ENCODE assay signal across 1 cellular context in the genomic region with DNA sequence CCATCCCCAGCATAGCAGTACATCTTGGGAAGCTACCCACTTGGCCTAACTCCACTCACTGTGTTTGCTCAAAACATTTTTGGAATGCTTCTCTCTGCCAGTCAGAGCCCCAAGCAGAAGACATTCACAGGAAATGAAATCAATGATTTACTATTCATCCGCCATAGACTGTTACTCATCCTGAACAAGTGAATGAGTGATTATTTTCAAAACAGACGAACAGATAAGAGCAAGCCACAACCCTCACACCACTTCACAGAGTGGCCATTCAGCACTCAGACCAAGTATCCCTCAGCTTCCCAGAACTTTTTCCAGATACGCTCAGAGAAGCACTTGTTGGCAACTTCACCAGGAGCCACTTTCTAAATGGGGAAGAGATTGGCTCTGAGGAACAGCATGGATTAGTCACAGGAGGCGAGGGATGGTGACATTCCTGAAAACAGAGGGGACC.
A peak's percentile ranks its signal among the peaks of the same experiment; 100 is the strongest.
TF ChIP-seq lines count a peak whose summit lies in the region.

No MANE protein-coding gene starts in this region.

TF ChIP-seq in HepG2, 621 proteins besides CTCF, POLR2A, EP300 and RAD21 (continued from another document and continues in another):
- peak; percentile 39; the same call in 1 of the 2 replicates for TF ChIP-seq DMAP1 (CRISPR knock-in tag; IDR thresholded peaks at IDR 0.05)
- no peak for TF ChIP-seq GTF2F1 (IDR thresholded peaks at IDR 0.05; ENCODE audit: low read length)
- TF ChIP-seq ZNF556 (CRISPR knock-in tag; IDR thresholded peaks at IDR 0.05; ENCODE audit: borderline replicate concordance) = no peak
- TF ChIP-seq, protein P1, sequence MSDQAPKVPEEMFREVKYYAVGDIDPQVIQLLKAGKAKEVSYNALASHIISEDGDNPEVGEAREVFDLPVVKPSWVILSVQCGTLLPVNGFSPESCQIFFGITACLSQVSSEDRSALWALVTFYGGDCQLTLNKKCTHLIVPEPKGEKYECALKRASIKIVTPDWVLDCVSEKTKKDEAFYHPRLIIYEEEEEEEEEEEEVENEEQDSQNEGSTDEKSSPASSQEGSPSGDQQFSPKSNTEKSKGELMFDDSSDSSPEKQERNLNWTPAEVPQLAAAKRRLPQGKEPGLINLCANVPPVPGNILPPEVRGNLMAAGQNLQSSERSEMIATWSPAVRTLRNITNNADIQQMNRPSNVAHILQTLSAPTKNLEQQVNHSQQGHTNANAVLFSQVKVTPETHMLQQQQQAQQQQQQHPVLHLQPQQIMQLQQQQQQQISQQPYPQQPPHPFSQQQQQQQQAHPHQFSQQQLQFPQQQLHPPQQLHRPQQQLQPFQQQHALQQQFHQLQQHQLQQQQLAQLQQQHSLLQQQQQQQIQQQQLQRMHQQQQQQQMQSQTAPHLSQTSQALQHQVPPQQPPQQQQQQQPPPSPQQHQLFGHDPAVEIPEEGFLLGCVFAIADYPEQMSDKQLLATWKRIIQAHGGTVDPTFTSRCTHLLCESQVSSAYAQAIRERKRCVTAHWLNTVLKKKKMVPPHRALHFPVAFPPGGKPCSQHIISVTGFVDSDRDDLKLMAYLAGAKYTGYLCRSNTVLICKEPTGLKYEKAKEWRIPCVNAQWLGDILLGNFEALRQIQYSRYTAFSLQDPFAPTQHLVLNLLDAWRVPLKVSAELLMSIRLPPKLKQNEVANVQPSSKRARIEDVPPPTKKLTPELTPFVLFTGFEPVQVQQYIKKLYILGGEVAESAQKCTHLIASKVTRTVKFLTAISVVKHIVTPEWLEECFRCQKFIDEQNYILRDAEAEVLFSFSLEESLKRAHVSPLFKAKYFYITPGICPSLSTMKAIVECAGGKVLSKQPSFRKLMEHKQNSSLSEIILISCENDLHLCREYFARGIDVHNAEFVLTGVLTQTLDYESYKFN (CRISPR knock-in tag; conservative IDR thresholded peaks at IDR 0.05) = peak; percentile 70
- peak; percentile 66; the same call in 1 of the 2 replicates for TF ChIP-seq MIXL1 (CRISPR knock-in tag; IDR thresholded peaks at IDR 0.05)
- no peak for TF ChIP-seq ZNF446 (CRISPR knock-in tag; IDR thresholded peaks at IDR 0.05)
- TF ChIP-seq ARNT2 (CRISPR knock-in tag; IDR thresholded peaks at IDR 0.05; ENCODE audit: low read depth) = no peak
- peak; percentile 60; the same call in 1 of the 2 replicates for TF ChIP-seq HMG20A (CRISPR knock-in tag; IDR thresholded peaks at IDR 0.05; ENCODE audit: borderline replicate concordance)
- TF ChIP-seq, protein P2, sequence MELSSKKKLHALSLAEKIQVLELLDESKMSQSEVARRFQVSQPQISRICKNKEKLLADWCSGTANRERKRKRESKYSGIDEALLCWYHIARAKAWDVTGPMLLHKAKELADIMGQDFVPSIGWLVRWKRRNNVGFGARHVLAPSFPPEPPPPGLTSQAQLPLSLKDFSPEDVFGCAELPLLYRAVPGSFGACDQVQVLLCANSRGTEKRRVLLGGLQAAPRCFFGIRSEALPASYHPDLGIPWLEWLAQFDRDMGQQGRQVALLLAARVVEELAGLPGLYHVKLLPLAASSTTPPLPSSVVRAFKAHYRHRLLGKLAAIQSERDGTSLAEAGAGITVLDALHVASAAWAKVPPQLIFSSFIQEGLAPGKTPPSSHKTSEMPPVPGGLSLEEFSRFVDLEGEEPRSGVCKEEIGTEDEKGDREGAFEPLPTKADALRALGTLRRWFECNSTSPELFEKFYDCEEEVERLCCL (CRISPR knock-in tag; IDR thresholded peaks at IDR 0.05; ENCODE audit: borderline replicate concordance) = no peak
- TF ChIP-seq, protein P3, sequence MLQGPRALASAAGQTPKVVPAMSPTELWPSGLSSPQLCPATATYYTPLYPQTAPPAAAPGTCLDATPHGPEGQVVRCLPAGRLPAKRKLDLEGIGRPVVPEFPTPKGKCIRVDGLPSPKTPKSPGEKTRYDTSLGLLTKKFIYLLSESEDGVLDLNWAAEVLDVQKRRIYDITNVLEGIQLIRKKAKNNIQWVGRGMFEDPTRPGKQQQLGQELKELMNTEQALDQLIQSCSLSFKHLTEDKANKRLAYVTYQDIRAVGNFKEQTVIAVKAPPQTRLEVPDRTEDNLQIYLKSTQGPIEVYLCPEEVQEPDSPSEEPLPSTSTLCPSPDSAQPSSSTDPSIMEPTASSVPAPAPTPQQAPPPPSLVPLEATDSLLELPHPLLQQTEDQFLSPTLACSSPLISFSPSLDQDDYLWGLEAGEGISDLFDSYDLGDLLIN (CRISPR knock-in tag; IDR thresholded peaks at IDR 0.05; ENCODE audit: borderline replicate concordance) = no peak
- no peak for TF ChIP-seq ZNF382 (CRISPR knock-in tag; IDR thresholded peaks at IDR 0.05; ENCODE audit: borderline replicate concordance)
- TF ChIP-seq NFE2L1 (CRISPR knock-in tag; IDR thresholded peaks at IDR 0.05; ENCODE audit: borderline replicate concordance) = no peak
- TF ChIP-seq ZNF292 (CRISPR knock-in tag; IDR thresholded peaks at IDR 0.05; ENCODE audit: borderline replicate concordance, low read depth) = no peak
- no peak for TF ChIP-seq ZFP90 (CRISPR knock-in tag; IDR thresholded peaks at IDR 0.05; ENCODE audit: borderline replicate concordance)
- 0 out of 2 replicates have a peak, but pooled peaks have one; percentile 20 for TF ChIP-seq ZFX (CRISPR knock-in tag; IDR thresholded peaks at IDR 0.05; ENCODE audit: low read depth)
- TF ChIP-seq, protein P4, sequence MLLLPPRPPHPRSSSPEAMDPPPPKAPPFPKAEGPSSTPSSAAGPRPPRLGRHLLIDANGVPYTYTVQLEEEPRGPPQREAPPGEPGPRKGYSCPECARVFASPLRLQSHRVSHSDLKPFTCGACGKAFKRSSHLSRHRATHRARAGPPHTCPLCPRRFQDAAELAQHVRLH (CRISPR knock-in tag; IDR thresholded peaks at IDR 0.05; ENCODE audit: borderline replicate concordance, low read depth) = peak; percentile 60; the same call in 1 of the 2 replicates
- no peak for TF ChIP-seq ZFP37 (CRISPR knock-in tag; IDR thresholded peaks at IDR 0.05; ENCODE audit: borderline replicate concordance)
- TF ChIP-seq, protein P5, sequence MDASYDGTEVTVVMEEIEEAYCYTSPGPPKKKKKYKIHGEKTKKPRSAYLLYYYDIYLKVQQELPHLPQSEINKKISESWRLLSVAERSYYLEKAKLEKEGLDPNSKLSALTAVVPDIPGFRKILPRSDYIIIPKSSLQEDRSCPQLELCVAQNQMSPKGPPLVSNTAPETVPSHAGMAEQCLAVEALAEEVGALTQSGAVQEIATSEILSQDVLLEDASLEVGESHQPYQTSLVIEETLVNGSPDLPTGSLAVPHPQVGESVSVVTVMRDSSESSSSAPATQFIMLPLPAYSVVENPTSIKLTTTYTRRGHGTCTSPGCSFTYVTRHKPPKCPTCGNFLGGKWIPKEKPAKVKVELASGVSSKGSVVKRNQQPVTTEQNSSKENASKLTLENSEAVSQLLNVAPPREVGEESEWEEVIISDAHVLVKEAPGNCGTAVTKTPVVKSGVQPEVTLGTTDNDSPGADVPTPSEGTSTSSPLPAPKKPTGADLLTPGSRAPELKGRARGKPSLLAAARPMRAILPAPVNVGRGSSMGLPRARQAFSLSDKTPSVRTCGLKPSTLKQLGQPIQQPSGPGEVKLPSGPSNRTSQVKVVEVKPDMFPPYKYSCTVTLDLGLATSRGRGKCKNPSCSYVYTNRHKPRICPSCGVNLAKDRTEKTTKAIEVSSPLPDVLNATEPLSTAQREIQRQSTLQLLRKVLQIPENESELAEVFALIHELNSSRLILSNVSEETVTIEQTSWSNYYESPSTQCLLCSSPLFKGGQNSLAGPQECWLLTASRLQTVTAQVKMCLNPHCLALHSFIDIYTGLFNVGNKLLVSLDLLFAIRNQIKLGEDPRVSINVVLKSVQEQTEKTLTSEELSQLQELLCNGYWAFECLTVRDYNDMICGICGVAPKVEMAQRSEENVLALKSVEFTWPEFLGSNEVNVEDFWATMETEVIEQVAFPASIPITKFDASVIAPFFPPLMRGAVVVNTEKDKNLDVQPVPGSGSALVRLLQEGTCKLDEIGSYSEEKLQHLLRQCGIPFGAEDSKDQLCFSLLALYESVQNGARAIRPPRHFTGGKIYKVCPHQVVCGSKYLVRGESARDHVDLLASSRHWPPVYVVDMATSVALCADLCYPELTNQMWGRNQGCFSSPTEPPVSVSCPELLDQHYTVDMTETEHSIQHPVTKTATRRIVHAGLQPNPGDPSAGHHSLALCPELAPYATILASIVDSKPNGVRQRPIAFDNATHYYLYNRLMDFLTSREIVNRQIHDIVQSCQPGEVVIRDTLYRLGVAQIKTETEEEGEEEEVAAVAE (CRISPR knock-in tag; IDR thresholded peaks at IDR 0.05; ENCODE audit: borderline replicate concordance) = peak; percentile 46; the same call in 1 of the 2 replicates
- TF ChIP-seq FOSL1 (CRISPR knock-in tag; IDR thresholded peaks at IDR 0.05; ENCODE audit: borderline replicate concordance) = peak; percentile 11; the same call in 1 of the 2 replicates
- TF ChIP-seq HDAC6 (IDR thresholded peaks at IDR 0.05; ENCODE audit: low read depth, low read length) = no peak
- TF ChIP-seq ZNF24 (IDR thresholded peaks at IDR 0.05) = peak; percentile 97
- peak; percentile 10; the same call in 1 of the 2 replicates for TF ChIP-seq MIER2 (CRISPR knock-in tag; IDR thresholded peaks at IDR 0.05)
- peak; percentile 72; the same call in 1 of the 2 replicates for TF ChIP-seq SOX5 (CRISPR knock-in tag; IDR thresholded peaks at IDR 0.05; ENCODE audit: borderline replicate concordance)
- TF ChIP-seq, protein P6, sequence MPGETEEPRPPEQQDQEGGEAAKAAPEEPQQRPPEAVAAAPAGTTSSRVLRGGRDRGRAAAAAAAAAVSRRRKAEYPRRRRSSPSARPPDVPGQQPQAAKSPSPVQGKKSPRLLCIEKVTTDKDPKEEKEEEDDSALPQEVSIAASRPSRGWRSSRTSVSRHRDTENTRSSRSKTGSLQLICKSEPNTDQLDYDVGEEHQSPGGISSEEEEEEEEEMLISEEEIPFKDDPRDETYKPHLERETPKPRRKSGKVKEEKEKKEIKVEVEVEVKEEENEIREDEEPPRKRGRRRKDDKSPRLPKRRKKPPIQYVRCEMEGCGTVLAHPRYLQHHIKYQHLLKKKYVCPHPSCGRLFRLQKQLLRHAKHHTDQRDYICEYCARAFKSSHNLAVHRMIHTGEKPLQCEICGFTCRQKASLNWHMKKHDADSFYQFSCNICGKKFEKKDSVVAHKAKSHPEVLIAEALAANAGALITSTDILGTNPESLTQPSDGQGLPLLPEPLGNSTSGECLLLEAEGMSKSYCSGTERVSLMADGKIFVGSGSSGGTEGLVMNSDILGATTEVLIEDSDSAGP (CRISPR knock-in tag; IDR thresholded peaks at IDR 0.05; ENCODE audit: borderline replicate concordance) = no peak
- TF ChIP-seq, protein P7, sequence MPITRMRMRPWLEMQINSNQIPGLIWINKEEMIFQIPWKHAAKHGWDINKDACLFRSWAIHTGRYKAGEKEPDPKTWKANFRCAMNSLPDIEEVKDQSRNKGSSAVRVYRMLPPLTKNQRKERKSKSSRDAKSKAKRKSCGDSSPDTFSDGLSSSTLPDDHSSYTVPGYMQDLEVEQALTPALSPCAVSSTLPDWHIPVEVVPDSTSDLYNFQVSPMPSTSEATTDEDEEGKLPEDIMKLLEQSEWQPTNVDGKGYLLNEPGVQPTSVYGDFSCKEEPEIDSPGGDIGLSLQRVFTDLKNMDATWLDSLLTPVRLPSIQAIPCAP (CRISPR knock-in tag; IDR thresholded peaks at IDR 0.05; ENCODE audit: low read depth) = no peak
- TF ChIP-seq SOX13 (IDR thresholded peaks at IDR 0.05) = no peak
- TF ChIP-seq SOX13 (CRISPR knock-in tag; conservative IDR thresholded peaks at IDR 0.05 in 1 of 2, IDR thresholded peaks at IDR 0.05 in 1 of 2) = peak in 1 of 2 experiments; percentile 70; a peak in 1 of 4 replicates
- TF ChIP-seq NBN (conservative IDR thresholded peaks at IDR 0.05) = no peak
- TF ChIP-seq KLF15 (CRISPR knock-in tag; IDR thresholded peaks at IDR 0.05; ENCODE audit: borderline replicate concordance) = no peak
- peak; percentile 22 for TF ChIP-seq SKI (IDR thresholded peaks at IDR 0.05; ENCODE audit: partially characterized antibody)
- no peak for TF ChIP-seq ZFP82 (CRISPR knock-in tag; IDR thresholded peaks at IDR 0.05; ENCODE audit: borderline replicate concordance)
- no peak for TF ChIP-seq ZNF367 (CRISPR knock-in tag; IDR thresholded peaks at IDR 0.05; ENCODE audit: borderline replicate concordance)
- TF ChIP-seq, protein P8, sequence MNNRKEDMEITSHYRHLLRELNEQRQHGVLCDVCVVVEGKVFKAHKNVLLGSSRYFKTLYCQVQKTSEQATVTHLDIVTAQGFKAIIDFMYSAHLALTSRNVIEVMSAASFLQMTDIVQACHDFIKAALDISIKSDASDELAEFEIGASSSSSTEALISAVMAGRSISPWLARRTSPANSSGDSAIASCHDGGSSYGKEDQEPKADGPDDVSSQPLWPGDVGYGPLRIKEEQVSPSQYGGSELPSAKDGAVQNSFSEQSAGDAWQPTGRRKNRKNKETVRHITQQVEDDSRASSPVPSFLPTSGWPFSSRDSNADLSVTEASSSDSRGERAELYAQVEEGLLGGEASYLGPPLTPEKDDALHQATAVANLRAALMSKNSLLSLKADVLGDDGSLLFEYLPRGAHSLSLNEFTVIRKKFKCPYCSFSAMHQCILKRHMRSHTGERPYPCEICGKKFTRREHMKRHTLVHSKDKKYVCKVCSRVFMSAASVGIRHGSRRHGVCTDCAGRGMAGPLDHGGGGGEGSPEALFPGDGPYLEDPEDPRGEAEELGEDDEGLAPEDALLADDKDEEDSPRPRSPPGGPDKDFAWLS (CRISPR knock-in tag; IDR thresholded peaks at IDR 0.05; ENCODE audit: borderline replicate concordance) = no peak
- TF ChIP-seq, protein P9, sequence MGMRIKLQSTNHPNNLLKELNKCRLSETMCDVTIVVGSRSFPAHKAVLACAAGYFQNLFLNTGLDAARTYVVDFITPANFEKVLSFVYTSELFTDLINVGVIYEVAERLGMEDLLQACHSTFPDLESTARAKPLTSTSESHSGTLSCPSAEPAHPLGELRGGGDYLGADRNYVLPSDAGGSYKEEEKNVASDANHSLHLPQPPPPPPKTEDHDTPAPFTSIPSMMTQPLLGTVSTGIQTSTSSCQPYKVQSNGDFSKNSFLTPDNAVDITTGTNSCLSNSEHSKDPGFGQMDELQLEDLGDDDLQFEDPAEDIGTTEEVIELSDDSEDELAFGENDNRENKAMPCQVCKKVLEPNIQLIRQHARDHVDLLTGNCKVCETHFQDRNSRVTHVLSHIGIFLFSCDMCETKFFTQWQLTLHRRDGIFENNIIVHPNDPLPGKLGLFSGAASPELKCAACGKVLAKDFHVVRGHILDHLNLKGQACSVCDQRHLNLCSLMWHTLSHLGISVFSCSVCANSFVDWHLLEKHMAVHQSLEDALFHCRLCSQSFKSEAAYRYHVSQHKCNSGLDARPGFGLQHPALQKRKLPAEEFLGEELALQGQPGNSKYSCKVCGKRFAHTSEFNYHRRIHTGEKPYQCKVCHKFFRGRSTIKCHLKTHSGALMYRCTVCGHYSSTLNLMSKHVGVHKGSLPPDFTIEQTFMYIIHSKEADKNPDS (CRISPR knock-in tag; IDR thresholded peaks at IDR 0.05) = no peak
- TF ChIP-seq JUND (CRISPR knock-in tag; IDR thresholded peaks at IDR 0.05) = no peak; the same call in 1 of the 2 replicates
- TF ChIP-seq NFYC (CRISPR knock-in tag; IDR thresholded peaks at IDR 0.05) = no peak
- TF ChIP-seq, protein P10, sequence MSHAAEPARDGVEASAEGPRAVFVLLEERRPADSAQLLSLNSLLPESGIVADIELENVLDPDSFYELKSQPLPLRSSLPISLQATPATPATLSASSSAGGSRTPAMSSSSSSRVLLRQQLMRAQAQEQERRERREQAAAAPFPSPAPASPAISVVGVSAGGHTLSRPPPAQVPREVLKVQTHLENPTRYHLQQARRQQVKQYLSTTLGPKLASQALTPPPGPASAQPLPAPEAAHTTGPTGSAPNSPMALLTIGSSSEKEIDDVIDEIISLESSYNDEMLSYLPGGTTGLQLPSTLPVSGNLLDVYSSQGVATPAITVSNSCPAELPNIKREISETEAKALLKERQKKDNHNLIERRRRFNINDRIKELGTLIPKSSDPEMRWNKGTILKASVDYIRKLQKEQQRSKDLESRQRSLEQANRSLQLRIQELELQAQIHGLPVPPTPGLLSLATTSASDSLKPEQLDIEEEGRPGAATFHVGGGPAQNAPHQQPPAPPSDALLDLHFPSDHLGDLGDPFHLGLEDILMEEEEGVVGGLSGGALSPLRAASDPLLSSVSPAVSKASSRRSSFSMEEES (CRISPR knock-in tag; IDR thresholded peaks at IDR 0.05) = no peak; the same call in 1 of the 2 replicates
- no peak for TF ChIP-seq ZNF441 (CRISPR knock-in tag; IDR thresholded peaks at IDR 0.05; ENCODE audit: borderline replicate concordance)
